ENCODE assay signal across 8 cellular contexts in genomic region chr6:17280552-17281090, GRCh38. TPM values are rescaled to one million over a fixed set of nuclear protein-coding genes. Genes with fewer than 3 reads are reported as not detected.
DNase-seq lines count a peak whose midpoint lies in the region; ATAC-seq and TF ChIP-seq lines count a peak whose summit lies in the region.

No MANE protein-coding gene starts in this region.

- CTCF ChIA-PET in BJ (lab: Yijun Ruan, JAX): interaction anchor here (0.9 to 1.5 kb wide), 5 partner anchors 10 to 303 kb away, joined by 3 to 5 read pairs (median 4); no protein-coding TSS in a partner anchor

- no peaks in the 10 kb centered on the region for H3K9me3 Mint-ChIP-seq in neural crest cell

- H3K4me3 Mint-ChIP-seq in neural crest cell: peak overlapping the region; percentile 94

- H3K36me3 Mint-ChIP-seq in neural crest cell (ENCODE audit: low read depth): no peaks in the 10 kb centered on the region

- no peak overlapping the region for H3K27ac Mint-ChIP-seq in neural crest cell (ENCODE audit: unreplicated experiment)

- H3K4me1 Mint-ChIP-seq in neural crest cell: peaks cover 26% of the 10 kb centered on the region

- no peaks in the 10 kb centered on the region for H3K27me3 ChIP-seq in BJ (ENCODE audit: control insufficient read depth, insufficient read depth, low read length)

- H3K27ac ChIP-seq in SK-N-MC: no peak overlapping the region

- H3K4me3 ChIP-seq in BJ (ENCODE audit: low read depth, low read length): peak overlapping the region; percentile 84
- H3K4me3 ChIP-seq in SK-N-MC: peak overlapping the region; percentile 66
- H3K4me3 ChIP-seq in foreskin fibroblast (ENCODE audit: low read depth in 1 of 2, low read length in 2 of 2): peak overlapping the region; percentile 75 to 92

- DNase-seq in BJ (ENCODE audit: low read depth) (no peak), SK-N-MC (ENCODE audit: low read depth, low spot score) (no peak), foreskin fibroblast (peak in 1 of 2 donors; percentile 46), neural crest cell (ENCODE audit: low read depth, low spot score) (peak; percentile 46), HK-2 (ENCODE audit: unreplicated experiment) (no peak), NCI-H774 (lab: John Stamatoyannopoulos, UW) (no peak)

- TF ChIP-seq CTCF in BJ (IDR thresholded peaks at IDR 0.05; ENCODE audit: insufficient read depth, low read depth, low read length) (peak; percentile 31; the same call in 1 of the 2 replicates), foreskin fibroblast (IDR thresholded peaks at IDR 0.05; ENCODE audit: low read depth, low read length) (no peak), neural crest cell (conservative IDR thresholded peaks at IDR 0.05) (no peak)

- POLR2A ChIA-PET in BJ (lab: Charles Lee): no interaction called here

- no peak overlapping the region for H3K9ac ChIP-seq in SK-N-MC (ENCODE audit: insufficient read length)

- ATAC-seq in HG03521 (IDR thresholded peaks at IDR 0.05; ENCODE audit: unreplicated experiment) (no peak), GM21825 (IDR thresholded peaks at IDR 0.05; ENCODE audit: unreplicated experiment) (no peak)

- no peaks in the 10 kb centered on the region for H3K9me3 ChIP-seq in SK-N-MC (ENCODE audit: low read depth, low read length)

- H3K36me3 ChIP-seq in BJ (ENCODE audit: control insufficient read depth, insufficient read depth, low read length): 0 out of 2 replicates have a peak, but pooled peaks cover under 1% of the 10 kb centered on the region
- no peaks in the 10 kb centered on the region for H3K36me3 ChIP-seq in SK-N-MC (ENCODE audit: insufficient read depth, low read length)

- H3K27me3 Mint-ChIP-seq in neural crest cell (ENCODE audit: low read depth): peaks cover 51% of the 10 kb centered on the region

RNA-seq across cellular contexts. Expression of gene RBM24, which starts 0.5 kb away (rescaled TPM):
- 14.7 and 19.9 TPM in 2 replicates for polyA plus RNA-seq in BJ (2011; rRNA removed)
- 27.7 and 39.2 TPM in 2 replicates for polyA minus RNA-seq in BJ (2011; rRNA and poly(A)+ RNA removed)
- 3.4 and 4.0 TPM in 2 replicates for total RNA-seq in neural crest cell
